ENCODE assay signal across 11 cellular contexts in the genomic region with DNA sequence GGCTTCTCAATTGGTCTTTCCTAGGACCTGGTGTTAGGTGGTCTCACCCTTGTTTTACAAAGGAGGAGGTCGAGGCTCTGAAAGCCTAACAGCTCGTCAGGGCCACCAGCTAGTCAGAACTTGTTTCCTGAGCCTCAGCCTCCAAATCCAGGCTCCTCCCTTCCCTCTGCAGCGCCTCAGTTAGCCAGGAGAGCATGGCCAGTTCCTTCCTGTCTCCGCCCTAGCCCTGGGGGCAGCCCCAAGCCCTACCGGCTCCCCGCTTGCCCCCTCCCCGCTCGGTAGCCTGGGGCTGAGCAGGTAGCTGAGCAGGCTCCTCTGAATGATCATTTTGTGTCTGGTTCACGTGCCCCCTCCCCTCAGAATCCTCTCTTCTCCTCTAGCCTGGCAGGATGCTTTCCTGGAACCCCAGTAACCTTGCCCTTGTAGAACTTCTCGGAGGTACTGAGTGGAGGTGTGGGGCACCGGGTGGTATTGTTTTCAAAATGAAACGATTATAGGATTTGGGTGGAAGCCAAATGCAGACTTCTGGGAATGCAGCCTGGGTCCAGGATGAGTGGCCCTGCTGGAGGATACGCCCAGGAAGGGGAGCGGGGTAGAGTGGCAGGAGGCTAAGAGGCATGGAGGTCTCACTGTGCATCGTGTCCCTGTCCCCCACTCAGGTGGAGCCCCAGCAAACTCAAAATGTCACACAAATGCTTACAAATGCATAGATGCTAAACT.
DNase-seq lines count a peak whose midpoint lies in the region; ATAC-seq and TF ChIP-seq lines count a peak whose summit lies in the region.
"Had no signal": no experiment of that assay in that cellular context is flagged by ENCODE, and none has a peak within 500 bp of the region (broad histone marks: within the 10 kb centered on the region; RNA-seq: fewer than 3 reads in every experiment).

No MANE protein-coding gene starts in this region.

- peak overlapping the region; percentile 85 for H3K27ac ChIP-seq in cardiac muscle cell
- peak overlapping the region in 40 of 59 donors; percentile 1 to 96 (median 58) for H3K27ac ChIP-seq in dorsolateral prefrontal cortex
- peak overlapping the region; percentile 68 for H3K27ac ChIP-seq in muscle layer of duodenum (ENCODE audit: low read length)
- peak overlapping the region; percentile 68 for H3K27ac ChIP-seq in upper lobe of right lung

- ATAC-seq in Right ventricle myocardium superior (ENCODE audit: poor library complexity) (no peak), upper lobe of right lung (no peak)
- ATAC-seq: activated CD4-positive, CD25-positive, alpha-beta regulatory T cell treated with anti-CD3 and anti-CD28 coated beads, Interleukin-2, amount 50 U/mL, for 24 hours; mucosa of descending colon had no signal

- H3K27me3 ChIP-seq in cardiac muscle cell (no peaks in the 10 kb centered on the region), dorsolateral prefrontal cortex (no peaks in the 10 kb centered on the region), muscle layer of duodenum (ENCODE audit: low read depth, low read length) (no peaks in the 10 kb centered on the region), upper lobe of right lung (no peaks in the 10 kb centered on the region)

- H3K4me1 ChIP-seq in cardiac muscle cell (ENCODE audit: low read depth) (peaks cover 50% of the 10 kb centered on the region), muscle layer of duodenum (ENCODE audit: control insufficient read depth in 1 of 2, insufficient read depth in 2 of 2, low read length in 2 of 2) (peaks cover 13 to 75% of the 10 kb centered on the region in 2 donors), upper lobe of right lung (peaks cover 77% of the 10 kb centered on the region)

- DNase-seq in cardiac muscle cell (ENCODE audit: low read depth in 1 of 2, low spot score in 1 of 2) (no peak), Right ventricle myocardium superior (no peak), dorsolateral prefrontal cortex (no peak), upper lobe of right lung (no peak), putamen (ENCODE audit: low spot score) (no peak), HEK293T (ENCODE audit: extremely low spot score) (no peak), cortex of kidney (lab: John Stamatoyannopoulos, UW) (no peak)
- DNase-seq: activated gamma-delta T cell, mucosa of descending colon had no signal

- CTCF ChIA-PET in HEK293T (lab: Yijun Ruan, JAX) = interaction anchor here (0.5 to 1.5 kb wide), 3 partner anchors 107 to 756 kb away, joined by 3 read pairs; no protein-coding TSS in a partner anchor

- H3K36me3 ChIP-seq in cardiac muscle cell = peaks cover 10% of the 10 kb centered on the region
- H3K36me3 ChIP-seq in muscle layer of duodenum (ENCODE audit: control insufficient read depth in 1 of 2, insufficient read depth in 2 of 2, low read length in 2 of 2) = no peaks in the 10 kb centered on the region
- peaks cover 7% of the 10 kb centered on the region for H3K36me3 ChIP-seq in upper lobe of right lung

- H3K9me3 ChIP-seq in cardiac muscle cell (ENCODE audit: low read depth) (no peaks in the 10 kb centered on the region), muscle layer of duodenum (ENCODE audit: control insufficient read depth in 1 of 2, low read length in 2 of 2) (no peaks in the 10 kb centered on the region), upper lobe of right lung (no peaks in the 10 kb centered on the region)
- H3K9me3 ChIP-seq: mucosa of descending colon had no signal

- TF ChIP-seq CTCF in cardiac muscle cell (IDR thresholded peaks at IDR 0.05; ENCODE audit: low read depth, low read length) (no peak), dorsolateral prefrontal cortex (IDR thresholded peaks at IDR 0.05 in 54 of 56, conservative IDR thresholded peaks at IDR 0.05 in 2 of 56; ENCODE audit: low read depth in 1 of 56, partially characterized antibody in 56 of 56) (no peak), upper lobe of right lung (IDR thresholded peaks at IDR 0.05) (no peak)

- POLR2A ChIA-PET in HEK293T (lab: Yijun Ruan, JAX) = interaction anchor here (1.0 kb wide), 1 partner anchor 11 kb away, joined by 3 read pairs; no protein-coding TSS in a partner anchor

- intact Hi-C loops in Right ventricle myocardium superior (cut with DNase I) (no loop called here), dorsolateral prefrontal cortex (cut with DNase I) (no loop called here), upper lobe of right lung (cut with DNase I) (no loop called here)

- H3K4me3 ChIP-seq in cardiac muscle cell = no peak overlapping the region
- H3K4me3 ChIP-seq in dorsolateral prefrontal cortex = no peak overlapping the region
- H3K4me3 ChIP-seq in muscle layer of duodenum (ENCODE audit: low read depth in 1 of 2, low read length in 2 of 2) = no peak overlapping the region
- H3K4me3 ChIP-seq in upper lobe of right lung = no peak overlapping the region
- H3K4me3 ChIP-seq: mucosa of descending colon had no signal

TF ChIP-seq in HEK293T, 16 proteins besides CTCF, POLR2A, EP300 and RAD21:
- TF ChIP-seq TARDBP (IDR thresholded peaks at IDR 0.05) (no peak), NFRKB (IDR thresholded peaks at IDR 0.05) (no peak), FOXA1 (IDR thresholded peaks at IDR 0.05) (no peak), FOXM1 (IDR thresholded peaks at IDR 0.05; ENCODE audit: borderline replicate concordance) (no peak), LEF1 (IDR thresholded peaks at IDR 0.05; ENCODE audit: borderline replicate concordance) (no peak), FOXK2 (IDR thresholded peaks at IDR 0.05) (no peak), ELF4 (IDR thresholded peaks at IDR 0.05) (no peak), HDGF (IDR thresholded peaks at IDR 0.05; ENCODE audit: borderline replicate concordance) (no peak), L3MBTL2 (conservative IDR thresholded peaks at IDR 0.05) (no peak), SP1 (IDR thresholded peaks at IDR 0.05) (no peak), SUZ12 (IDR thresholded peaks at IDR 0.05) (no peak), ARNT (IDR thresholded peaks at IDR 0.05) (no peak)
